In genomic region chr11:13486926-13487660, GRCh38 we compare ENCODE assay signal across 1 cellular context.
TF ChIP-seq lines count a peak whose summit lies in the region.

No MANE protein-coding gene starts in this region.

TF ChIP-seq in GM12878, 131 proteins besides CTCF, POLR2A, EP300 and RAD21 (continued from another document):
- TF ChIP-seq E2F4 (IDR thresholded peaks at IDR 0.05; ENCODE audit: low read depth, low read length) (no peak), BMI1 (IDR thresholded peaks at IDR 0.05; ENCODE audit: borderline replicate concordance) (no peak), PAX5 (IDR thresholded peaks at IDR 0.05; ENCODE audit: borderline replicate concordance, low read depth, low read length) (no peak), ATF2 (IDR thresholded peaks at IDR 0.05; ENCODE audit: low read length) (no peak), SP1 (IDR thresholded peaks at IDR 0.05; ENCODE audit: low read depth, low read length) (no peak), JUNB (IDR thresholded peaks at IDR 0.05) (no peak), FOS (IDR thresholded peaks at IDR 0.05; ENCODE audit: borderline replicate concordance, extremely low read depth, insufficient read length) (no peak), MTA3 (IDR thresholded peaks at IDR 0.05; ENCODE audit: borderline replicate concordance, low read length) (no peak)
